Comparison of ENCODE assay signal across 8 cellular contexts in the genomic region with DNA sequence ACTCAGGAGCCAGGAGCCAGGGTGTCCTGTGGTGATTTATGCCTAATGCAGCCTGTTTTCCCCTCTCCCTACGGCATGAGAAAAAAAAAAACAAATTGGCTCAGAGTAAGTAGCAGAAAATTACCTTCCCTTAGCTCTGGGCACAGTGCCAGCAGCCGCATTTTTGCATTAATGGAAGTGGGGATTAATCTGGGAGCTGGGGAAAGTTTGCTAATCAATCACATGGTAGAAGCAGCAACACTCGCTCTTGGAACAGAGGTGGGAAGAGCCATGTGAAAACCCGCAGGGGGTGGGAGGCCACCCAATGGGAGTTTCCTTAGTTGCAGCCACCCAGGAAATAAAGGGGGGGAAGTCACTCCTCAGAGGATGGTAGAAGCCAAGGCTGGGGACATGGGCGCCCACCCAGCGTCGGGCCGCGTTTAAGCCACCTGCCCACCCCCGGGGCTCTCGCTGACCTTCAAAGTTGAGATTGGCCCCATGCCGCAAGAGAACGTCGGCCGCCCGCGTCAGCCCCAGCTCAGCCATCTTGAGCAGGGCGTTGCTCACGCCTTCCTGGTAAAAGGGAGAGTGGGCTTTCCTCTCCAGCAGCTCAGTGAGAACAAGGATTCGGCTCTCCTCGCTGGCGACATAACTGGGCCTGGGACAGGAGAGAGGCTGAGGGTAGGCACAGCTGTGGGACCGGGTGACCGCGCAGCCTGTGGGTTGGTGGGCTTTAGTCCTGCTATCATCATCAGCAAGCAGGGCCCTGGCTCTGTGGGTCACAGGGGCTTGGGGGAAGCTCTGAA. TPM values are rescaled to one million over a fixed set of nuclear protein-coding genes. Genes with fewer than 3 reads are reported as not detected.
DNase-seq lines count a peak whose midpoint lies in the region; ATAC-seq and TF ChIP-seq lines count a peak whose summit lies in the region.

No MANE protein-coding gene starts in this region.

- H3K56ac ChIP-seq in H9 (ENCODE audit: insufficient read length, low read depth, low read length): no peak overlapping the region

- H3K4me1 Mint-ChIP-seq in H9: peaks cover 7 to 17% of the 10 kb centered on the region in 2 experiments

- ATAC-seq in GM21515 (IDR thresholded peaks at IDR 0.05; ENCODE audit: unreplicated experiment) (no peak), sciatic nerve (no peak)

- peaks cover 12% of the 10 kb centered on the region for H3K23me2 ChIP-seq in H9 (ENCODE audit: insufficient read length, low read depth, low read length, poor library complexity, severe bottlenecking)

- H3K36me3 Mint-ChIP-seq in H9 (ENCODE audit: insufficient read depth in 1 of 3, low read depth in 3 of 3): peaks cover 8 to 27% (median 24%) of the 10 kb centered on the region in 3 experiments

- H3K4me3 ChIP-seq in coronary artery: peak overlapping the region; percentile 99

- H3K79me1 ChIP-seq in H9 (ENCODE audit: insufficient read depth, low read depth, low read length, poor library complexity, severe bottlenecking): peaks cover 11% of the 10 kb centered on the region

- no peak for TF ChIP-seq CTCF in H9 (conservative IDR thresholded peaks at IDR 0.05)
- TF ChIP-seq CTCF in coronary artery (IDR thresholded peaks at IDR 0.05): no peak

- H4K8ac ChIP-seq in H9 (replicated peaks; ENCODE audit: insufficient read length, low read depth, low read length): no peak overlapping the region

- peak overlapping the region; percentile 59 for H3K4me2 ChIP-seq in H9 (ENCODE audit: insufficient read depth, insufficient read length, low read length)

- H3K27me3 ChIP-seq in H9 (ENCODE audit: insufficient read depth, low read length): no peaks in the 10 kb centered on the region

- H2AFZ ChIP-seq in H9 (ENCODE audit: low read length): no peak overlapping the region

- H3K4me1 ChIP-seq in H9 (ENCODE audit: insufficient read depth, low read length): no peaks in the 10 kb centered on the region

- H3T11ph ChIP-seq in H9 (ENCODE audit: low read length): no peak overlapping the region

- intact Hi-C loops in sciatic nerve (cut with DNase I): loop anchor here (5.0 kb wide), 1 partner anchor 142 kb away; no protein-coding TSS in a partner anchor

- H3K27ac ChIP-seq in H9 (ENCODE audit: insufficient read length, low read depth, low read length): no peak overlapping the region
- no peak overlapping the region for H3K27ac ChIP-seq in coronary artery

- H4K5ac ChIP-seq in H9 (ENCODE audit: insufficient read length, low read depth, low read length): no peak overlapping the region

- H2BK15ac ChIP-seq in H9 (ENCODE audit: low read depth, low read length): no peak overlapping the region

- no peak overlapping the region for H2AK5ac ChIP-seq in H9 (ENCODE audit: insufficient read length, low read length)

- H3K4ac ChIP-seq in H9 (ENCODE audit: low read depth, low read length): no peak overlapping the region

- H2BK120ac ChIP-seq in H9 (ENCODE audit: low read depth, low read length, poor library complexity, severe bottlenecking): no peak overlapping the region

- H4K20me1 ChIP-seq in H9 (ENCODE audit: control insufficient read depth, insufficient read depth, insufficient read length): no peaks in the 10 kb centered on the region

- H3K18ac ChIP-seq in H9 (ENCODE audit: insufficient read length, low read depth, low read length): no peak overlapping the region

- no peak overlapping the region for H3K23ac ChIP-seq in H9 (ENCODE audit: insufficient read length, low read depth, low read length)

- H3K9ac ChIP-seq in H9 (ENCODE audit: extremely low read depth, insufficient read length, low read length): no peak overlapping the region

- H3K9me3 ChIP-seq in H9 (ENCODE audit: control insufficient read depth, low read depth, low read length): no peaks in the 10 kb centered on the region

- H4K91ac ChIP-seq in H9 (ENCODE audit: insufficient read length, low read depth, low read length): no peak overlapping the region

- no peak overlapping the region for H2BK5ac ChIP-seq in H9 (ENCODE audit: insufficient read length, low read length)

- no peak overlapping the region for H2BK12ac ChIP-seq in H9 (ENCODE audit: insufficient read length, low read depth, low read length)

- H3K27ac Mint-ChIP-seq in H9: no peak overlapping the region; a peak in 1 of 7 replicates

- WGBS in H9 (ENCODE audit: extremely low coverage, insufficient read length, low lambda C conversion rate): no CpG with 5 or more reads among the region's 25 CpGs

- H3K4me3 Mint-ChIP-seq in H9: peak overlapping the region; percentile 80 to 85

- H3K27me3 Mint-ChIP-seq in H9 (ENCODE audit: low read depth): peaks cover 2% of the 10 kb centered on the region

- no peak for DNase-seq in H9
- DNase-seq in NCI-H524 treated with DMSO at 0.1 percent for 48 hours (lab: John Stamatoyannopoulos, UW): peak; percentile 24
- no peak for DNase-seq in coronary artery (ENCODE audit: low spot score)
- DNase-seq in nucleus accumbens (lab: John Stamatoyannopoulos, UW): peak in 39 of 56 donors; percentile 14 to 88 (median 60)
- DNase-seq in sciatic nerve (ENCODE audit: low spot score): no peak
- DNase-seq in NOMO-1 (lab: John Stamatoyannopoulos, UW; ENCODE audit: unreplicated experiment in 2 of 2): no peak
- DNase-seq in middle frontal gyrus (ENCODE audit: extremely low spot score, low spot score): no peak

- no peak overlapping the region for H3K14ac ChIP-seq in H9 (ENCODE audit: insufficient read depth, low read length)

- no peak overlapping the region for H2BK20ac ChIP-seq in H9 (ENCODE audit: low read depth, low read length, poor library complexity, severe bottlenecking)

- H3K9me3 Mint-ChIP-seq in H9: no peaks in the 10 kb centered on the region; a peak in 1 of 5 replicates

- H3K79me2 ChIP-seq in H9 (ENCODE audit: insufficient read depth, low read length): peaks cover 3% of the 10 kb centered on the region; the same call in 1 of the 2 replicates

RNA-seq across cellular contexts. Expression of a gene that starts 1.7 kb away (rescaled TPM):
- total RNA-seq in H9 (2021) (21.0 and 21.6 TPM in 2 replicates), sciatic nerve (18.6 TPM)

RNA-seq across cellular contexts. Expression of a gene that starts 14.3 kb away (rescaled TPM):
- total RNA-seq in H9 (2021) (57.9 and 63.3 TPM in 2 replicates), sciatic nerve (28.0 TPM)

RNA-seq across cellular contexts. Expression of a gene that starts 19.4 kb away (rescaled TPM):
- total RNA-seq in H9 (2021) (not detected in 2 replicates), sciatic nerve (2.2 TPM)

RNA-seq across cellular contexts. Expression of a gene that starts 25.2 kb away (rescaled TPM):
- 3.9 and 4.2 TPM in 2 replicates for total RNA-seq in H9 (2021)
- total RNA-seq in sciatic nerve: 13.2 TPM

Comparison
In these comparisons a context has a peak if more than half of its experiments do, and no peak if none do; other contexts are left out.
1. DNase-seq: peak in NCI-H524 treated with DMSO at 0.1 percent for 48 hours (single experiment) and nucleus accumbens (39 of 56); none in H9 (single experiment), coronary artery (single experiment), sciatic nerve (single experiment), NOMO-1 (0 of 2) and middle frontal gyrus (single experiment).